In genomic region chr2:3606028-3606369, GRCh38 we compare ENCODE assay signal across 18 cellular contexts. TPM values are rescaled to one million over a fixed set of nuclear protein-coding genes. Genes with fewer than 3 reads are reported as not detected.
DNase-seq lines count a peak whose midpoint lies in the region; ATAC-seq and TF ChIP-seq lines count a peak whose summit lies in the region.
"Had no signal": no experiment of that assay in that cellular context is flagged by ENCODE, and none has a peak within 500 bp of the region (broad histone marks: within the 10 kb centered on the region; RNA-seq: fewer than 3 reads in every experiment).

No MANE protein-coding gene starts in this region.

- no TSS peak for BruUV-seq in PC-3 (replicated peaks; lab: Mats Ljungman, UMichigan)

- H3K9ac ChIP-seq in PC-3 (ENCODE audit: low read length) (peak overlapping the region; percentile 41; the same call in 1 of the 2 replicates), iPS-18a (ENCODE audit: low read length) (no peak overlapping the region)

- peak overlapping the region; percentile 30 for H3K4me3 Mint-ChIP-seq in stimulated activated effector memory CD8-positive, alpha-beta T cell treated with anti-CD3 and anti-CD28 coated beads, Interleukin-12 subunit alpha, Interleukin-12 subunit beta, amount 100 ng/mL, for 72 hours
- H3K4me3 Mint-ChIP-seq: dendritic cell treated with granulocyte-macrophage colony-stimulating factor and Interleukin-4, amounts not matched to agents 40 ng/mL and 50 ng/mL, for 4 days; mesothelial cell of epicardium had no signal

- no peaks in the 10 kb centered on the region for H3K9me2 ChIP-seq in PC-3 (replicated peaks; ENCODE audit: low read length)

- H3K4me1 ChIP-seq in PC-3 (ENCODE audit: insufficient read depth, low read length) (peaks cover 4% of the 10 kb centered on the region; the same call in 1 of the 2 replicates), iPS-18a (ENCODE audit: control insufficient read depth, low read depth, low read length) (no peaks in the 10 kb centered on the region)
- H3K4me1 ChIP-seq: Peyer's patch had no signal

- POLR2A ChIA-PET in PC-3 (lab: Charles Lee; ENCODE audit: unreplicated experiment), result no interaction called here

- peak overlapping the region; percentile 53; the same call in 1 of the 2 replicates for H3K4me2 ChIP-seq in PC-3 (ENCODE audit: low read length)

- H2AFZ ChIP-seq in PC-3 (ENCODE audit: low read length), result peak overlapping the region; percentile 94

- CTCF ChIA-PET in PC-3 (lab: Charles Lee), result no interaction called here

- ATAC-seq in PC-3, result no peak
- no peak for ATAC-seq in stimulated activated effector memory CD8-positive, alpha-beta T cell treated with anti-CD3 and anti-CD28 coated beads, Interleukin-12 subunit alpha, Interleukin-12 subunit beta, amount 100 ng/mL, for 72 hours
- ATAC-seq: activated CD4-positive, CD25-positive, alpha-beta regulatory T cell treated with anti-CD3 and anti-CD28 coated beads, Interleukin-2, amount 50 U/mL, for 24 hours had no signal

- H3K9me3 ChIP-seq in PC-3 (ENCODE audit: low read length) (no peaks in the 10 kb centered on the region), iPS-18a (ENCODE audit: control insufficient read depth, low read depth, low read length) (no peaks in the 10 kb centered on the region)
- H3K9me3 ChIP-seq: HAP-1, neutrophil, Peyer's patch had no signal

- H3F3A ChIP-seq in PC-3 (ENCODE audit: low read length, unreplicated experiment), result no peaks in the 10 kb centered on the region

- no peaks in the 10 kb centered on the region for H3K79me2 ChIP-seq in PC-3 (ENCODE audit: low read length)

- no peak for TF ChIP-seq CTCF in PC-3 (conservative IDR thresholded peaks at IDR 0.05; ENCODE audit: low read depth, low read length)

- no peaks in the 10 kb centered on the region for H3K9me3 Mint-ChIP-seq in stimulated activated effector memory CD8-positive, alpha-beta T cell treated with anti-CD3 and anti-CD28 coated beads, Interleukin-12 subunit alpha, Interleukin-12 subunit beta, amount 100 ng/mL, for 72 hours
- H3K9me3 Mint-ChIP-seq: dendritic cell treated with granulocyte-macrophage colony-stimulating factor and Interleukin-4, amounts not matched to agents 40 ng/mL and 50 ng/mL, for 4 days; mesothelial cell of epicardium had no signal

- H3K4me3 ChIP-seq in PC-3 (ENCODE audit: low read length) (no peak overlapping the region), iPS-18a (ENCODE audit: low read length) (peak overlapping the region; percentile 10)
- H3K4me3 ChIP-seq: HAP-1, Peyer's patch had no signal

- peaks cover 4% of the 10 kb centered on the region for H3K4me1 Mint-ChIP-seq in stimulated activated effector memory CD8-positive, alpha-beta T cell treated with anti-CD3 and anti-CD28 coated beads, Interleukin-12 subunit alpha, Interleukin-12 subunit beta, amount 100 ng/mL, for 72 hours
- H3K4me1 Mint-ChIP-seq: mesothelial cell of epicardium had no signal

- intact Hi-C loops in PC-3 (cut with micrococcal nuclease), result no loop called here

- no peaks in the 10 kb centered on the region for H4K20me1 ChIP-seq in PC-3 (ENCODE audit: low read length)

- peak; percentile 50 for DNase-seq in activated effector memory CD4-positive, alpha-beta T cell treated with anti-CD3 and anti-CD28 coated beads, Interleukin-2, amount 50 U/mL, for 16 hours
- no peak for DNase-seq in activated effector memory CD4-positive, alpha-beta T cell treated with Interleukin-2 at 50 U/mL for 16 hours
- DNase-seq in PC-3, result no peak
- DNase-seq in stimulated activated effector memory CD8-positive, alpha-beta T cell treated with anti-CD3 and anti-CD28 coated beads, Interleukin-12 subunit alpha, Interleukin-12 subunit beta, amount 100 ng/mL, for 72 hours (ENCODE audit: low spot score in 2 of 2), result peak in 1 of 2 donors; percentile 44
- no peak for DNase-seq in NCI-H82 treated with DMSO at 0.1 percent for 48 hours (lab: John Stamatoyannopoulos, UW; ENCODE audit: unreplicated experiment)
- no peak for DNase-seq in RKO (ENCODE audit: low spot score)
- no peak for DNase-seq in activated CD4-positive, CD25-positive, alpha-beta regulatory T cell (lab: John Stamatoyannopoulos, UW)
- DNase-seq: MV-4-11 had no signal

- H3K27me3 ChIP-seq in PC-3 (ENCODE audit: low read length), result no peaks in the 10 kb centered on the region
- no peaks in the 10 kb centered on the region for H3K27me3 ChIP-seq in iPS-18a (ENCODE audit: control insufficient read depth, insufficient read depth, low read length)
- H3K27me3 ChIP-seq: neutrophil, Peyer's patch had no signal

- H3K36me3 ChIP-seq in PC-3 (ENCODE audit: low read depth, low read length) (no peaks in the 10 kb centered on the region), iPS-18a (ENCODE audit: control insufficient read depth, low read depth, low read length) (no peaks in the 10 kb centered on the region)
- H3K36me3 ChIP-seq: HAP-1, neutrophil, Peyer's patch had no signal

- H3K27ac ChIP-seq in PC-3 (ENCODE audit: low read length) (peak overlapping the region; percentile 39), iPS-18a (ENCODE audit: low read length) (no peak overlapping the region)
- H3K27ac ChIP-seq: neutrophil, Peyer's patch had no signal

- H3K36me3 Mint-ChIP-seq in stimulated activated effector memory CD8-positive, alpha-beta T cell treated with anti-CD3 and anti-CD28 coated beads, Interleukin-12 subunit alpha, Interleukin-12 subunit beta, amount 100 ng/mL, for 72 hours, result no peaks in the 10 kb centered on the region
- H3K36me3 Mint-ChIP-seq: mesothelial cell of epicardium had no signal

- H3K27ac Mint-ChIP-seq in stimulated activated effector memory CD8-positive, alpha-beta T cell treated with anti-CD3 and anti-CD28 coated beads, Interleukin-12 subunit alpha, Interleukin-12 subunit beta, amount 100 ng/mL, for 72 hours, result no peak overlapping the region
- H3K27ac Mint-ChIP-seq: dendritic cell treated with granulocyte-macrophage colony-stimulating factor and Interleukin-4, amounts not matched to agents 40 ng/mL and 50 ng/mL, for 4 days; mesothelial cell of epicardium had no signal

RNA-seq across cellular contexts. Expression of gene COLEC11, which starts 11.1 kb away (rescaled TPM):
- 0.44 TPM in 1 of 2 replicates, not detected in the other for total RNA-seq in PC-3 (2014; rRNA removed)
- total RNA-seq: skeletal muscle tissue had no signal

RNA-seq across cellular contexts. Expression of gene RPS7, which starts 30.9 kb away (rescaled TPM):
- 1,408 and 1,694 TPM in 2 replicates for total RNA-seq in PC-3 (2014; rRNA removed)

RNA-seq across cellular contexts. Expression of gene RNASEH1, which starts 47.9 kb away (rescaled TPM):
- total RNA-seq in PC-3 (2014; rRNA removed), result 44.5 and 51.1 TPM in 2 replicates

RNA-seq across cellular contexts. Expression of gene ALLC, which starts 52.0 kb away (rescaled TPM):
- not detected in 2 replicates for total RNA-seq in PC-3 (2014; rRNA removed)
- total RNA-seq: epithelial cell of proximal tubule, glomerular endothelial cell, mesothelial cell of epicardium, Peyer's patch, skeletal muscle tissue had no signal
